Comparison of ENCODE assay signal across 6 cellular contexts in the genomic region with DNA sequence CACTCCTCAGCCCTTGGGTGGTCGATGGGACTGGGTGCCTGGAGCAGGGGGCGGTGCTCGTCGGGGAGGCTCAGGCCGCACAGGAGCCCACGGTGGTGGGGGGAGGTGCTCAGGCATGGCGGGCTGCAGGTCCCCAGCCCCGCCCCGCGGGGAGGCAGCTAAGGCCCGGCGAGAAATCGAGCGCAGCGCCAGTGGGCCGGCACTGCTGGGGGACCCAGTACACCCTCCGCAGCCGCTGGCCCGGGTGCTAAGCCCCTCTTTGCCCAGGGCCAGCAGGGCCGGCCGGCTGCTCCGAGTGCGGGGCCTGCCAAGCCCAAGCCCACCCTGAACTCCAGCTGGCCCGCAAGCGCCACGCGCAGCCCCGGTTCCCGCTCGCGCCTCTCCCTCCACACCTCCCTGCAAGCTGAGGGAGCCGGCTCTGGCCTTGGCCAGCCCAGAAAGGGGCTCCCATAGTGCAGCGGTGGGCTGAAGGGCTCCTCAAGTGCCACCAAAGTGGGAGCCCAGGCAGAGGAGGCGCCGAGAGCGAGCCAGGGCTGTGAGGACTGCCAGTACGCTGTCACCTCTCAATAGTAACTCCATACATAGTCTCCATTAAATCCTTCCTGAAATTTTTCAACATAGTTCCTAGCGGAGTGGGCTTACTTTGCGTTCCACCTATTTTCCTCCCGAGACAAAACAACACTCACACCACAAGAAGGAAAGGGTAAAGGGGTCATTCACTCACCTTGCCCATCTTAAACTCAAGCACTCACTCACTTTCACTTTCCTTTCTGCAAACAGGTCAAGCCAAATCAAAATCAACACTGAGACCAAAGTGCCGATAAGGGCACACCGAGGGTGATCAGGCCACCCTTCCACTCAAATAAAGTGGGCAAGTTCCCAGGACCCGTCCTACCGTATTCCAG. TPM values are rescaled to one million over a fixed set of nuclear protein-coding genes. Genes with fewer than 3 reads are reported as not detected.
DNase-seq lines count a peak whose midpoint lies in the region; ATAC-seq, FAIRE-seq and TF ChIP-seq lines count a peak whose summit lies in the region.
"Not testable (repeated sequence)": the region's sequence is repeated elsewhere in the genome, so short reads cannot be mapped to it uniquely, and the experiment has no call there.

No MANE protein-coding gene starts in this region.

- H3K27me3 ChIP-seq in Caco-2 (replicated peaks; ENCODE audit: control insufficient read depth, insufficient read depth, low read length); HepG2 (ENCODE audit: control insufficient read depth in 1 of 2, insufficient read depth in 2 of 2, low read length in 2 of 2): not testable (repeated sequence)

- CTCF ChIA-PET in Caco-2 (lab: Charles Lee); HepG2 (lab: Yijun Ruan, JAX; ENCODE audit: low intra/inter-chr PET ratio, low total read pairs): not testable (repeated sequence)

- not testable (repeated sequence) for H3K9me3 Mint-ChIP-seq in Caco-2 (ENCODE audit: unreplicated experiment)
- peaks cover 17% of the 10 kb centered on the region for H3K9me3 Mint-ChIP-seq in HFFc6

- FAIRE-seq in HepG2 (lab: Jason Lieb, UNC), result not testable (repeated sequence)

- not testable (repeated sequence) for H3K27ac ChIP-seq in HepG2 (ENCODE audit: extremely low read length, insufficient read depth, low read length)

- H3K9me3 ChIP-seq in Caco-2; HepG2 (ENCODE audit: low read length): not testable (repeated sequence)

- not testable (repeated sequence) for TF ChIP-seq RAD21 in HepG2 (CRISPR knock-in tag; IDR thresholded peaks at IDR 0.05)

- peaks cover 25% of the 10 kb centered on the region for H3K4me1 ChIP-seq in Caco-2
- H3K4me1 ChIP-seq in HepG2 (ENCODE audit: insufficient read depth, low read length), result peaks cover 23% of the 10 kb centered on the region

- H3K27me3 Mint-ChIP-seq in Caco-2 (ENCODE audit: insufficient read depth, unreplicated experiment); HFFc6 (ENCODE audit: insufficient read depth): not testable (repeated sequence)

- peak overlapping the region; percentile 35 for H3K27ac Mint-ChIP-seq in Caco-2 (ENCODE audit: unreplicated experiment)
- H3K27ac Mint-ChIP-seq in HFFc6, result not testable (repeated sequence)

- 90% methylated on average over 20 of the region's 44 CpGs for WGBS in HepG2 (ENCODE audit: low lambda C conversion rate)

- POLR2A ChIA-PET in Caco-2 (lab: Charles Lee); HepG2 (lab: Yijun Ruan, JAX): not testable (repeated sequence)

- TF ChIP-seq EP300 in HepG2 (IDR thresholded peaks at IDR 0.05; ENCODE audit: low read depth in 2 of 2, low read length in 2 of 2); HepG2 (CRISPR knock-in tag; IDR thresholded peaks at IDR 0.05; ENCODE audit: borderline replicate concordance): not testable (repeated sequence)

- DNase-seq in Caco-2; HFFc6; HepG2 (ENCODE audit: low spot score): not testable (repeated sequence)
- DNase-seq in NCI-H146 (lab: John Stamatoyannopoulos, UW) (peak; percentile 4), NCI-H510A treated with DMSO at 0.1 percent for 48 hours (lab: John Stamatoyannopoulos, UW) (peak; percentile 18)

- H3K79me2 ChIP-seq in HepG2 (ENCODE audit: insufficient read depth, low read length), result not testable (repeated sequence)

- BruUV-seq in Caco-2 (replicated peaks; lab: Mats Ljungman, UMichigan); HepG2 (replicated peaks; lab: Mats Ljungman, UMichigan): not testable (repeated sequence)

- TF ChIP-seq POLR2A in HepG2 (IDR thresholded peaks at IDR 0.05; ENCODE audit: insufficient read depth in 1 of 2, low read depth in 2 of 2, low read length in 2 of 2), result not testable (repeated sequence)

- H3K4me1 Mint-ChIP-seq in Caco-2 (ENCODE audit: low read depth, unreplicated experiment); HFFc6 (ENCODE audit: low read depth): not testable (repeated sequence)

- not testable (repeated sequence) for ATAC-seq in HepG2

- H3K36me3 ChIP-seq in Caco-2 (ENCODE audit: control insufficient read depth, insufficient read depth, low read length); HepG2 (replicated peaks in 1 of 2; ENCODE audit: control insufficient read depth in 1 of 2, insufficient read depth in 2 of 2, low read length in 2 of 2): not testable (repeated sequence)

- intact Hi-C loops in Caco-2 (cut with micrococcal nuclease; ENCODE audit: unreplicated experiment), result not testable (repeated sequence)
- intact Hi-C loops in HepG2 (cut with micrococcal nuclease; ENCODE audit: unreplicated experiment), result loop anchor here (10.0 kb wide), 1 partner anchor 105 kb away; no protein-coding TSS in a partner anchor

- H3K4me3 Mint-ChIP-seq in Caco-2 (ENCODE audit: unreplicated experiment) (peak overlapping the region; percentile 30), HFFc6 (peak overlapping the region; percentile 57; the same call in 1 of the 2 replicates)

- H3K4me3 ChIP-seq in Caco-2 (ENCODE audit: low read depth, low read length); HepG2 (replicated peaks in 1 of 3; ENCODE audit: insufficient read depth in 1 of 3, low read depth in 2 of 3, low read length in 3 of 3): not testable (repeated sequence)
- 0 out of 2 replicates have a peak overlapping the region, but pooled peaks have one; percentile 8 for H3K4me3 ChIP-seq in WI38 (ENCODE audit: low read depth, low read length)

- not testable (repeated sequence) for TF ChIP-seq CTCF in Caco-2 (IDR thresholded peaks at IDR 0.05; ENCODE audit: insufficient read depth in 1 of 2, low read depth in 1 of 2, low read length in 1 of 2, severe bottlenecking in 1 of 2, unreplicated experiment in 1 of 2); HFFc6 (IDR thresholded peaks at IDR 0.05); WI38 (IDR thresholded peaks at IDR 0.05; ENCODE audit: low read depth, low read length); HepG2 (CRISPR knock-in tag; IDR thresholded peaks at IDR 0.05)

- not testable (repeated sequence) for H3K9ac ChIP-seq in HepG2 (ENCODE audit: insufficient read depth, low read depth, low read length)

- not testable (repeated sequence) for H4K20me1 ChIP-seq in HepG2 (ENCODE audit: insufficient read depth, low read length)

- H3K36me3 Mint-ChIP-seq in Caco-2 (ENCODE audit: insufficient read depth, unreplicated experiment); HFFc6 (ENCODE audit: low read depth): not testable (repeated sequence)

- peak overlapping the region; percentile 27 for H2AFZ ChIP-seq in HepG2 (ENCODE audit: low read length)

- in situ Hi-C loops in HepG2 (cut with HindIII; ENCODE audit: extremely low pct_ligation_motif_present, low pct_unique_long_range_greater_than_20kb), result not testable (repeated sequence)

- peak overlapping the region; percentile 23; the same call in 1 of the 2 replicates for H3K4me2 ChIP-seq in HepG2 (ENCODE audit: low read depth, low read length)

RNA-seq across cellular contexts. Expression of a gene that starts 48.0 kb away (rescaled TPM):
- 502 and 527 TPM in 2 replicates for total RNA-seq in Caco-2 (2022)
- total RNA-seq in HFFc6 (2021; fragmentation: NEBNext Ultra II Directional; extraction: Animal tissue kit (Norgen Biotek cat#: 25700)), result 100 to 1,000 TPM; 342 to 387 (median 369) TPM
- 635 and 764 TPM in 2 replicates for total RNA-seq in HepG2 (2016; rRNA removed; fragmentation: Illumina TruSeq; extraction: Trizol)
- 280 and 326 TPM in 2 replicates for total RNA-seq in HepG2 (2016; cell fraction: cytosol; rRNA removed; fragmentation: Illumina TruSeq; extraction: Trizol; ENCODE audit: low read depth)
- total RNA-seq in HepG2 (2016; cell fraction: insoluble cytoplasmic fraction; rRNA removed; fragmentation: Illumina TruSeq; extraction: Trizol), result 605 and 809 TPM in 2 replicates
- 471 and 507 TPM in 2 replicates for total RNA-seq in HepG2 (2016; cell fraction: membrane; rRNA removed; fragmentation: Illumina TruSeq; extraction: Trizol)
- 226 and 233 TPM in 2 replicates for total RNA-seq in HepG2 (2016; cell fraction: nucleus; rRNA removed; fragmentation: Illumina TruSeq; extraction: Trizol)
- 434 and 538 TPM in 2 replicates for polyA plus RNA-seq in HepG2 (2011; rRNA removed)
- polyA plus RNA-seq in HepG2 (2011; cell fraction: cytosol; rRNA removed), result 364 and 498 TPM in 2 replicates
- 85.0 and 117 TPM in 2 replicates for polyA plus RNA-seq in HepG2 (2011; cell fraction: nucleus; rRNA removed)
- 862 and 1,267 TPM in 2 replicates for polyA plus RNA-seq in HepG2 (2012)
- 340 and 380 TPM in 2 replicates for polyA plus RNA-seq in HepG2 (2016; cell fraction: cytosol; fragmentation: Illumina TruSeq; extraction: Trizol; ENCODE audit: low read depth)
- 749 and 838 TPM in 2 replicates for polyA plus RNA-seq in HepG2 (2016; cell fraction: insoluble cytoplasmic fraction; fragmentation: Illumina TruSeq; extraction: Trizol; ENCODE audit: low read depth)
- polyA plus RNA-seq in HepG2 (2016; cell fraction: membrane; fragmentation: Illumina TruSeq; extraction: Trizol; ENCODE audit: low read depth), result 467 and 530 TPM in 2 replicates
- 361 and 382 TPM in 2 replicates for polyA plus RNA-seq in HepG2 (2016; cell fraction: nucleus; fragmentation: Illumina TruSeq; extraction: Trizol; ENCODE audit: insufficient read depth, low read depth)
- polyA minus RNA-seq in HepG2 (2011; rRNA and poly(A)+ RNA removed; ENCODE audit: low replicate concordance), result 57.8 and 137 TPM in 2 replicates
- polyA minus RNA-seq in HepG2 (2011; cell fraction: cytosol; rRNA and poly(A)+ RNA removed), result 68.4 and 72.1 TPM in 2 replicates
- 48.4 and 59.2 TPM in 2 replicates for polyA minus RNA-seq in HepG2 (2011; cell fraction: nucleus; rRNA and poly(A)+ RNA removed)
